Comparison of ENCODE assay signal across 1 cellular context in genomic region chr17:55417411-55418268, GRCh38.
TF ChIP-seq lines count a peak whose summit lies in the region.

No MANE protein-coding gene starts in this region.

TF ChIP-seq in HepG2, 621 proteins besides CTCF, POLR2A, EP300 and RAD21 (continues in another document):
- TF ChIP-seq YY1 (IDR thresholded peaks at IDR 0.05; ENCODE audit: insufficient read depth, insufficient replicate concordance, low read depth, low read length): no peak
- peak; percentile 21; the same call in 1 of the 2 replicates for TF ChIP-seq ZNF558 (CRISPR knock-in tag; IDR thresholded peaks at IDR 0.05; ENCODE audit: borderline replicate concordance)
- TF ChIP-seq ZNF260 (CRISPR knock-in tag; IDR thresholded peaks at IDR 0.05; ENCODE audit: borderline replicate concordance, low read depth): no peak
- peak; percentile 27; the same call in 1 of the 2 replicates for TF ChIP-seq ZNF674 (CRISPR knock-in tag; IDR thresholded peaks at IDR 0.05; ENCODE audit: low read depth)
- TF ChIP-seq NR2C2 (CRISPR knock-in tag; IDR thresholded peaks at IDR 0.05; ENCODE audit: borderline replicate concordance): no peak
- 0 out of 2 replicates have a peak, but pooled peaks have one; percentile 18 for TF ChIP-seq KAT7 (CRISPR knock-in tag; IDR thresholded peaks at IDR 0.05; ENCODE audit: borderline replicate concordance)
- TF ChIP-seq ZKSCAN8 (CRISPR knock-in tag; IDR thresholded peaks at IDR 0.05; ENCODE audit: borderline replicate concordance): 0 out of 2 replicates have a peak, but pooled peaks have one; percentile 15
- TF ChIP-seq FOXA1 (IDR thresholded peaks at IDR 0.05): no peak
- peak; percentile 21; the same call in 1 of the 2 replicates for TF ChIP-seq FOXA1 (CRISPR knock-in tag; IDR thresholded peaks at IDR 0.05)
- no peak for TF ChIP-seq SRSF1 (optimal IDR thresholded peaks at IDR 0.05; ENCODE audit: low read depth, low read length)
- peak; percentile 21; the same call in 1 of the 2 replicates for TF ChIP-seq ZFP1 (CRISPR knock-in tag; IDR thresholded peaks at IDR 0.05)
- 0 out of 2 replicates have a peak, but pooled peaks have one; percentile 30 for TF ChIP-seq ZNF431 (CRISPR knock-in tag; IDR thresholded peaks at IDR 0.05; ENCODE audit: borderline replicate concordance, low read depth)
- 0 out of 2 replicates have a peak, but pooled peaks have one; percentile 26 for TF ChIP-seq ZSCAN25 (CRISPR knock-in tag; IDR thresholded peaks at IDR 0.05)
- TF ChIP-seq ARHGAP35 (CRISPR knock-in tag; IDR thresholded peaks at IDR 0.05; ENCODE audit: borderline replicate concordance): no peak
- TF ChIP-seq HOXD1 (CRISPR knock-in tag; IDR thresholded peaks at IDR 0.05): 0 out of 2 replicates have a peak, but pooled peaks have one; percentile 18
- TF ChIP-seq MEIS2 (CRISPR knock-in tag; IDR thresholded peaks at IDR 0.05): no peak
- 0 out of 2 replicates have a peak, but pooled peaks have one; percentile 12 for TF ChIP-seq ZNF326 (CRISPR knock-in tag; IDR thresholded peaks at IDR 0.05; ENCODE audit: borderline replicate concordance)
- no peak for TF ChIP-seq CENPT (CRISPR knock-in tag; IDR thresholded peaks at IDR 0.05; ENCODE audit: low read depth)
- peak; percentile 17; the same call in 1 of the 2 replicates for TF ChIP-seq SSRP1 (CRISPR knock-in tag; IDR thresholded peaks at IDR 0.05)
- TF ChIP-seq GLI4 (CRISPR knock-in tag; IDR thresholded peaks at IDR 0.05; ENCODE audit: borderline replicate concordance): 0 out of 2 replicates have a peak, but pooled peaks have one; percentile 36
- peak; percentile 11; the same call in 1 of the 2 replicates for TF ChIP-seq ZMYM4 (CRISPR knock-in tag; IDR thresholded peaks at IDR 0.05)
- TF ChIP-seq, protein P1, sequence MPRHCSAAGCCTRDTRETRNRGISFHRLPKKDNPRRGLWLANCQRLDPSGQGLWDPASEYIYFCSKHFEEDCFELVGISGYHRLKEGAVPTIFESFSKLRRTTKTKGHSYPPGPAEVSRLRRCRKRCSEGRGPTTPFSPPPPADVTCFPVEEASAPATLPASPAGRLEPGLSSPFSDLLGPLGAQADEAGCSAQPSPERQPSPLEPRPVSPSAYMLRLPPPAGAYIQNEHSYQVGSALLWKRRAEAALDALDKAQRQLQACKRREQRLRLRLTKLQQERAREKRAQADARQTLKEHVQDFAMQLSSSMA (CRISPR knock-in tag; IDR thresholded peaks at IDR 0.05): 0 out of 2 replicates have a peak, but pooled peaks have one; percentile 18
- 0 out of 2 replicates have a peak, but pooled peaks have one; percentile 50 for TF ChIP-seq TGIF2 (CRISPR knock-in tag; IDR thresholded peaks at IDR 0.05)
- no peak for TF ChIP-seq ZNF644 (CRISPR knock-in tag; IDR thresholded peaks at IDR 0.05; ENCODE audit: low read depth)
- TF ChIP-seq FOXA3 (CRISPR knock-in tag; IDR thresholded peaks at IDR 0.05): 0 out of 2 replicates have a peak, but pooled peaks have one; percentile 17
- 0 out of 2 replicates have a peak, but pooled peaks have one; percentile 28 for TF ChIP-seq ERF (CRISPR knock-in tag; IDR thresholded peaks at IDR 0.05)
- peak; percentile 6; the same call in 1 of the 2 replicates for TF ChIP-seq SP5 (CRISPR knock-in tag; IDR thresholded peaks at IDR 0.05; ENCODE audit: borderline replicate concordance, low read depth)
- TF ChIP-seq MIER3 (CRISPR knock-in tag; IDR thresholded peaks at IDR 0.05; ENCODE audit: borderline replicate concordance): peak; percentile 29; the same call in 1 of the 2 replicates
- TF ChIP-seq FLYWCH1 (CRISPR knock-in tag; IDR thresholded peaks at IDR 0.05): no peak
- TF ChIP-seq RBM22 (optimal IDR thresholded peaks at IDR 0.05; ENCODE audit: low read length): peak; percentile 67
- TF ChIP-seq ZNF446 (CRISPR knock-in tag; IDR thresholded peaks at IDR 0.05): no peak
- no peak for TF ChIP-seq NFE2L2 (IDR thresholded peaks at IDR 0.05; ENCODE audit: low read length)
- TF ChIP-seq KMT2A (CRISPR knock-in tag; IDR thresholded peaks at IDR 0.05): 0 out of 2 replicates have a peak, but pooled peaks have one; percentile 13
- no peak for TF ChIP-seq KAT8 (CRISPR knock-in tag; IDR thresholded peaks at IDR 0.05)
- peak; percentile 91 for TF ChIP-seq PAF1 (CRISPR knock-in tag; IDR thresholded peaks at IDR 0.05)
- TF ChIP-seq, protein P2, sequence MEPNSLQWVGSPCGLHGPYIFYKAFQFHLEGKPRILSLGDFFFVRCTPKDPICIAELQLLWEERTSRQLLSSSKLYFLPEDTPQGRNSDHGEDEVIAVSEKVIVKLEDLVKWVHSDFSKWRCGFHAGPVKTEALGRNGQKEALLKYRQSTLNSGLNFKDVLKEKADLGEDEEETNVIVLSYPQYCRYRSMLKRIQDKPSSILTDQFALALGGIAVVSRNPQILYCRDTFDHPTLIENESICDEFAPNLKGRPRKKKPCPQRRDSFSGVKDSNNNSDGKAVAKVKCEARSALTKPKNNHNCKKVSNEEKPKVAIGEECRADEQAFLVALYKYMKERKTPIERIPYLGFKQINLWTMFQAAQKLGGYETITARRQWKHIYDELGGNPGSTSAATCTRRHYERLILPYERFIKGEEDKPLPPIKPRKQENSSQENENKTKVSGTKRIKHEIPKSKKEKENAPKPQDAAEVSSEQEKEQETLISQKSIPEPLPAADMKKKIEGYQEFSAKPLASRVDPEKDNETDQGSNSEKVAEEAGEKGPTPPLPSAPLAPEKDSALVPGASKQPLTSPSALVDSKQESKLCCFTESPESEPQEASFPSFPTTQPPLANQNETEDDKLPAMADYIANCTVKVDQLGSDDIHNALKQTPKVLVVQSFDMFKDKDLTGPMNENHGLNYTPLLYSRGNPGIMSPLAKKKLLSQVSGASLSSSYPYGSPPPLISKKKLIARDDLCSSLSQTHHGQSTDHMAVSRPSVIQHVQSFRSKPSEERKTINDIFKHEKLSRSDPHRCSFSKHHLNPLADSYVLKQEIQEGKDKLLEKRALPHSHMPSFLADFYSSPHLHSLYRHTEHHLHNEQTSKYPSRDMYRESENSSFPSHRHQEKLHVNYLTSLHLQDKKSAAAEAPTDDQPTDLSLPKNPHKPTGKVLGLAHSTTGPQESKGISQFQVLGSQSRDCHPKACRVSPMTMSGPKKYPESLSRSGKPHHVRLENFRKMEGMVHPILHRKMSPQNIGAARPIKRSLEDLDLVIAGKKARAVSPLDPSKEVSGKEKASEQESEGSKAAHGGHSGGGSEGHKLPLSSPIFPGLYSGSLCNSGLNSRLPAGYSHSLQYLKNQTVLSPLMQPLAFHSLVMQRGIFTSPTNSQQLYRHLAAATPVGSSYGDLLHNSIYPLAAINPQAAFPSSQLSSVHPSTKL (CRISPR knock-in tag; IDR thresholded peaks at IDR 0.05): peak; percentile 23; the same call in 1 of the 2 replicates
- no peak for TF ChIP-seq ZNF780A (CRISPR knock-in tag; IDR thresholded peaks at IDR 0.05)
- peak; percentile 18; the same call in 1 of the 2 replicates for TF ChIP-seq KDM5B (CRISPR knock-in tag; IDR thresholded peaks at IDR 0.05; ENCODE audit: borderline replicate concordance)
- peak; percentile 24; the same call in 1 of the 2 replicates for TF ChIP-seq FOXP4 (CRISPR knock-in tag; IDR thresholded peaks at IDR 0.05)
- TF ChIP-seq ZNF605 (CRISPR knock-in tag; IDR thresholded peaks at IDR 0.05): 0 out of 2 replicates have a peak, but pooled peaks have one; percentile 45
- TF ChIP-seq, protein P3, sequence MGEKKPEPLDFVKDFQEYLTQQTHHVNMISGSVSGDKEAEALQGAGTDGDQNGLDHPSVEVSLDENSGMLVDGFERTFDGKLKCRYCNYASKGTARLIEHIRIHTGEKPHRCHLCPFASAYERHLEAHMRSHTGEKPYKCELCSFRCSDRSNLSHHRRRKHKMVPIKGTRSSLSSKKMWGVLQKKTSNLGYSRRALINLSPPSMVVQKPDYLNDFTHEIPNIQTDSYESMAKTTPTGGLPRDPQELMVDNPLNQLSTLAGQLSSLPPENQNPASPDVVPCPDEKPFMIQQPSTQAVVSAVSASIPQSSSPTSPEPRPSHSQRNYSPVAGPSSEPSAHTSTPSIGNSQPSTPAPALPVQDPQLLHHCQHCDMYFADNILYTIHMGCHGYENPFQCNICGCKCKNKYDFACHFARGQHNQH (CRISPR knock-in tag; IDR thresholded peaks at IDR 0.05): peak; percentile 83
- TF ChIP-seq HNRNPUL1 (IDR thresholded peaks at IDR 0.05; ENCODE audit: low read depth, low read length): no peak
- peak; percentile 38; the same call in 1 of the 2 replicates for TF ChIP-seq ZFY (CRISPR knock-in tag; IDR thresholded peaks at IDR 0.05)
- 0 out of 2 replicates have a peak, but pooled peaks have one; percentile 65 for TF ChIP-seq SMYD3 (CRISPR knock-in tag; IDR thresholded peaks at IDR 0.05)
- 0 out of 2 replicates have a peak, but pooled peaks have one; percentile 20 for TF ChIP-seq CC2D1A (CRISPR knock-in tag; IDR thresholded peaks at IDR 0.05)
- TF ChIP-seq SAP130 (CRISPR knock-in tag; IDR thresholded peaks at IDR 0.05; ENCODE audit: low read depth): peak; percentile 17; the same call in 1 of the 2 replicates
- peak; percentile 45; the same call in 1 of the 2 replicates for TF ChIP-seq KDM2A (CRISPR knock-in tag; IDR thresholded peaks at IDR 0.05; ENCODE audit: borderline replicate concordance, low read depth)
- TF ChIP-seq ZNF317 (CRISPR knock-in tag; IDR thresholded peaks at IDR 0.05): peak; percentile 36; the same call in 1 of the 2 replicates
- TF ChIP-seq ZBTB20 (CRISPR knock-in tag; IDR thresholded peaks at IDR 0.05; ENCODE audit: borderline replicate concordance, low read depth): no peak
- TF ChIP-seq ASH2L (IDR thresholded peaks at IDR 0.05; ENCODE audit: insufficient read length, low read depth, low read length): no peak
- peak; percentile 77; the same call in 1 of the 2 replicates for TF ChIP-seq ZNF567 (CRISPR knock-in tag; IDR thresholded peaks at IDR 0.05; ENCODE audit: borderline replicate concordance)
- TF ChIP-seq IRF2 (CRISPR knock-in tag; IDR thresholded peaks at IDR 0.05): no peak
- TF ChIP-seq, protein P4, sequence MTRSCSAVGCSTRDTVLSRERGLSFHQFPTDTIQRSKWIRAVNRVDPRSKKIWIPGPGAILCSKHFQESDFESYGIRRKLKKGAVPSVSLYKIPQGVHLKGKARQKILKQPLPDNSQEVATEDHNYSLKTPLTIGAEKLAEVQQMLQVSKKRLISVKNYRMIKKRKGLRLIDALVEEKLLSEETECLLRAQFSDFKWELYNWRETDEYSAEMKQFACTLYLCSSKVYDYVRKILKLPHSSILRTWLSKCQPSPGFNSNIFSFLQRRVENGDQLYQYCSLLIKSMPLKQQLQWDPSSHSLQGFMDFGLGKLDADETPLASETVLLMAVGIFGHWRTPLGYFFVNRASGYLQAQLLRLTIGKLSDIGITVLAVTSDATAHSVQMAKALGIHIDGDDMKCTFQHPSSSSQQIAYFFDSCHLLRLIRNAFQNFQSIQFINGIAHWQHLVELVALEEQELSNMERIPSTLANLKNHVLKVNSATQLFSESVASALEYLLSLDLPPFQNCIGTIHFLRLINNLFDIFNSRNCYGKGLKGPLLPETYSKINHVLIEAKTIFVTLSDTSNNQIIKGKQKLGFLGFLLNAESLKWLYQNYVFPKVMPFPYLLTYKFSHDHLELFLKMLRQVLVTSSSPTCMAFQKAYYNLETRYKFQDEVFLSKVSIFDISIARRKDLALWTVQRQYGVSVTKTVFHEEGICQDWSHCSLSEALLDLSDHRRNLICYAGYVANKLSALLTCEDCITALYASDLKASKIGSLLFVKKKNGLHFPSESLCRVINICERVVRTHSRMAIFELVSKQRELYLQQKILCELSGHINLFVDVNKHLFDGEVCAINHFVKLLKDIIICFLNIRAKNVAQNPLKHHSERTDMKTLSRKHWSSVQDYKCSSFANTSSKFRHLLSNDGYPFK (CRISPR knock-in tag; IDR thresholded peaks at IDR 0.05; ENCODE audit: borderline replicate concordance): 0 out of 2 replicates have a peak, but pooled peaks have one; percentile 33
- no peak for TF ChIP-seq ZNF292 (CRISPR knock-in tag; IDR thresholded peaks at IDR 0.05; ENCODE audit: borderline replicate concordance, low read depth)
- TF ChIP-seq ZNF501 (CRISPR knock-in tag; IDR thresholded peaks at IDR 0.05): peak; percentile 37; the same call in 1 of the 2 replicates
- no peak for TF ChIP-seq NRL (CRISPR knock-in tag; IDR thresholded peaks at IDR 0.05; ENCODE audit: borderline replicate concordance)
- no peak for TF ChIP-seq PRPF4 (IDR thresholded peaks at IDR 0.05; ENCODE audit: low read depth, low read length, poor library complexity, severe bottlenecking)
- TF ChIP-seq ZNF709 (CRISPR knock-in tag; IDR thresholded peaks at IDR 0.05): 0 out of 2 replicates have a peak, but pooled peaks have one; percentile 51
